14 cellular contexts compared by ENCODE assay signal in the genomic region with DNA sequence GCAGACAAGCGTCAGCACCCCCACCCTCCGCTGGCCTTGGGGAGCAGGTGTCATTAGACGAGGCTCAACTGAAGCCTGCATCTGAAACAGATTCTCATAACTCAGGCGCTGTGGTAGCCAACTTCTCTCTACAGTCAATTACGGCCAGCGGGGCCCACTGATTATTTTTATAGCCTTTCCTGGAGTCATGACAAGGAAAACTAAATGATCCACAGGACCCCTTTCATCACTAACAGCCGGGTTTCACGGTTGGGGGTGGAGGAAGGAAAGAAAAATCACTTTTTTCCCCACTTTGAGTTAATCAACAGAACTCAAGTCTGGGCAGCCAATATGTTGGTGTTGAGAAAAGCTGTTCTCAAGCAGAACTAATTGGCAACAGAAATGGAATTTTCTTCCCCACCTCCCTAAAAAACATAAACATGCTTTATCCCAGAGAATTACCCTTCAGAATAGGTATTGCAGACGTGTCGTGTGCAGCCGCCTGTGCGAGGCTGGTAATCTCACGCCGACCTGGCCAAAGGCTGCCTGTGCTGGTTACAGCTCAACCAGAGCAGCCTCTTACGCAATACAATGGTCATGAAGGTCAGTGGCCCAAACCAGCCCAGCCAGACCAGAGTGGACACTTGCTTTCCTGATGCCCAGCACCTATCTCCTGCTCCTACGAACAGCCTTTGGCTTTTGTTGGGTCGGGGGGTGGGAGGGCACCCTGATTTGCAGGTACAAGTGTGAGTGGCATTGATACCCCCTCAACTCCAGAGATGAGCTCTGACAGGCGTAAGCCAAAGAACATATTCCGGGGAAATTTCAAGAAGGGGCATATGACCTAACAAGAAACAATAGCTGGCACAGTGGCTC. TPM values are rescaled to one million over a fixed set of nuclear protein-coding genes. Genes with fewer than 3 reads are reported as not detected.
A peak's percentile ranks its signal among the peaks of the same experiment; 100 is the strongest.
DNase-seq lines count a peak whose midpoint lies in the region; ATAC-seq and TF ChIP-seq lines count a peak whose summit lies in the region.
"Had no signal": no experiment of that assay in that cellular context is flagged by ENCODE, and none has a peak within 500 bp of the region (broad histone marks: within the 10 kb centered on the region; RNA-seq: fewer than 3 reads in every experiment).

No MANE protein-coding gene starts in this region.

- TF ChIP-seq CTCF in Panc1 (IDR thresholded peaks at IDR 0.05) (no peak), foreskin fibroblast (IDR thresholded peaks at IDR 0.05; ENCODE audit: low read depth, low read length) (no peak), neural crest cell (conservative IDR thresholded peaks at IDR 0.05) (no peak), ascending aorta (IDR thresholded peaks at IDR 0.05) (no peak), sigmoid colon (IDR thresholded peaks at IDR 0.05) (no peak)

- TF ChIP-seq EP300 in sigmoid colon (IDR thresholded peaks at IDR 0.05), result no peak

- H3K36me3 Mint-ChIP-seq in neural crest cell (ENCODE audit: low read depth), result no peaks in the 10 kb centered on the region
- no peaks in the 10 kb centered on the region for H3K36me3 Mint-ChIP-seq in activated naive CD8-positive, alpha-beta T cell treated with anti-CD3 and anti-CD28 coated beads, Interleukin-2, amount 50 U/mL, for 24 hours (ENCODE audit: low read depth)
- H3K36me3 Mint-ChIP-seq: stimulated activated naive B cell treated with anti-CD40 and anti-IgM and Interleukin-4, amounts not matched to agents 10 μg/mL and 1 μg/mL and 100 μg/mL, for 72 hours had no signal

- H3K36me3 ChIP-seq in Panc1 (ENCODE audit: control insufficient read depth, insufficient read depth, low read length), result no peaks in the 10 kb centered on the region
- no peaks in the 10 kb centered on the region for H3K36me3 ChIP-seq in ascending aorta
- H3K36me3 ChIP-seq in sigmoid colon, result no peaks in the 10 kb centered on the region

- POLR2A ChIA-PET in Panc1 (lab: Charles Lee), result interaction anchor here (0.6 to 1.3 kb wide), 5 partner anchors 11 to 686 kb away, joined by 3 to 6 read pairs (median 4); partner anchors contain the start of genes PARD6B and RIPOR3

- WGBS in sigmoid colon, 2 donors, result 81 to 82% methylated on average over 19 of the region's 19 CpGs

- peaks cover 70% of the 10 kb centered on the region for H3K4me1 ChIP-seq in Panc1 (ENCODE audit: control insufficient read depth, insufficient read depth, low read length)
- no peaks in the 10 kb centered on the region for H3K4me1 ChIP-seq in ascending aorta
- H3K4me1 ChIP-seq in sigmoid colon, result no peaks in the 10 kb centered on the region

- no peak overlapping the region for H3K4me3 Mint-ChIP-seq in neural crest cell
- H3K4me3 Mint-ChIP-seq in activated naive CD8-positive, alpha-beta T cell treated with anti-CD3 and anti-CD28 coated beads, Interleukin-2, amount 50 U/mL, for 24 hours, result no peak overlapping the region
- H3K4me3 Mint-ChIP-seq: stimulated activated naive B cell treated with anti-CD40 and anti-IgM and Interleukin-4, amounts not matched to agents 10 μg/mL and 1 μg/mL and 100 μg/mL, for 72 hours had no signal

- no peaks in the 10 kb centered on the region for H3K27me3 Mint-ChIP-seq in neural crest cell (ENCODE audit: low read depth)
- peaks cover 2% of the 10 kb centered on the region for H3K27me3 Mint-ChIP-seq in activated naive CD8-positive, alpha-beta T cell treated with anti-CD3 and anti-CD28 coated beads, Interleukin-2, amount 50 U/mL, for 24 hours

- ATAC-seq in Panc1, result peak; percentile 57
- ATAC-seq in activated naive CD8-positive, alpha-beta T cell treated with anti-CD3 and anti-CD28 coated beads, Interleukin-2, amount 50 U/mL, for 24 hours, result no peak
- ATAC-seq: stimulated activated naive B cell treated with anti-CD40 and anti-IgM and Interleukin-4, amounts not matched to agents 10 μg/mL and 1 μg/mL and 100 μg/mL, for 72 hours had no signal

- no peak for TF ChIP-seq POLR2A in erythroblast (IDR thresholded peaks at IDR 0.05; ENCODE audit: low read length)
- TF ChIP-seq POLR2A in sigmoid colon (IDR thresholded peaks at IDR 0.05), result no peak

- H3K27me3 ChIP-seq in Panc1 (ENCODE audit: control insufficient read depth, insufficient read depth, low read length) (no peaks in the 10 kb centered on the region), ascending aorta (no peaks in the 10 kb centered on the region), sigmoid colon (no peaks in the 10 kb centered on the region)

- H3K9me3 Mint-ChIP-seq in neural crest cell, result no peaks in the 10 kb centered on the region
- no peaks in the 10 kb centered on the region for H3K9me3 Mint-ChIP-seq in activated naive CD8-positive, alpha-beta T cell treated with anti-CD3 and anti-CD28 coated beads, Interleukin-2, amount 50 U/mL, for 24 hours

- peak overlapping the region; percentile 50 for H3K27ac Mint-ChIP-seq in neural crest cell (ENCODE audit: unreplicated experiment)
- no peak overlapping the region for H3K27ac Mint-ChIP-seq in activated naive CD8-positive, alpha-beta T cell treated with anti-CD3 and anti-CD28 coated beads, Interleukin-2, amount 50 U/mL, for 24 hours
- H3K27ac Mint-ChIP-seq: stimulated activated naive B cell treated with anti-CD40 and anti-IgM and Interleukin-4, amounts not matched to agents 10 μg/mL and 1 μg/mL and 100 μg/mL, for 72 hours had no signal

- intact Hi-C loops in Panc1 (cut with micrococcal nuclease; ENCODE audit: unreplicated experiment), result no loop called here
- intact Hi-C loops in ascending aorta (cut with DNase I), result no loop called here
- intact Hi-C loops in sigmoid colon (cut with DNase I), result no loop called here

- H3K4me3 ChIP-seq in Panc1 (ENCODE audit: low read depth in 2 of 2, low read length in 2 of 2) (peak overlapping the region in 1 of 2 experiments; percentile 16; a peak in 2 of 4 replicates), foreskin fibroblast (ENCODE audit: low read depth in 1 of 2, low read length in 2 of 2) (no peak overlapping the region), ascending aorta (no peak overlapping the region), sigmoid colon (no peak overlapping the region)

- H3K27ac ChIP-seq in Panc1 (ENCODE audit: low read length) (peak overlapping the region; percentile 99), ascending aorta (no peak overlapping the region), sigmoid colon (peak overlapping the region in 2 of 4 donors; percentile 11 to 24)

- BruUV-seq in Panc1 (replicated peaks; lab: Mats Ljungman, UMichigan), result TSS peak; percentile 3

- peaks cover 7% of the 10 kb centered on the region for H3K4me1 Mint-ChIP-seq in neural crest cell
- H3K4me1 Mint-ChIP-seq in activated naive CD8-positive, alpha-beta T cell treated with anti-CD3 and anti-CD28 coated beads, Interleukin-2, amount 50 U/mL, for 24 hours, result no peaks in the 10 kb centered on the region
- H3K4me1 Mint-ChIP-seq: stimulated activated naive B cell treated with anti-CD40 and anti-IgM and Interleukin-4, amounts not matched to agents 10 μg/mL and 1 μg/mL and 100 μg/mL, for 72 hours had no signal

- peak; percentile 44 for DNase-seq in AG08396 (ENCODE audit: low spot score)
- no peak for DNase-seq in Panc1 (ENCODE audit: low read depth, low spot score)
- peak; percentile 49 to 70 for DNase-seq in foreskin fibroblast
- no peak for DNase-seq in neural crest cell (ENCODE audit: low read depth, low spot score)
- DNase-seq in ascending aorta (ENCODE audit: low spot score in 2 of 2), result no peak
- DNase-seq in activated naive CD8-positive, alpha-beta T cell treated with anti-CD3 and anti-CD28 coated beads, Interleukin-2, amount 50 U/mL, for 24 hours, result no peak
- DNase-seq in erythroblast (lab: John Stamatoyannopoulos, UW), result no peak
- no peak for DNase-seq in sigmoid colon
- DNase-seq: activated T-cell treated with anti-CD3 and anti-CD28 coated beads, Interleukin-2, amount 50 U/mL, for 48 hours; AML-193; head of caudate nucleus; Karpas-422; NCI-H2171 treated with DMSO at 0.1 percent for 48 hours; stimulated activated naive B cell treated with anti-CD40 and anti-IgM and Interleukin-4, amounts not matched to agents 10 μg/mL and 1 μg/mL and 100 μg/mL, for 72 hours had no signal

- H3K9me3 ChIP-seq in Panc1 (ENCODE audit: control insufficient read depth, insufficient read depth, low read depth, low read length) (no peaks in the 10 kb centered on the region), ascending aorta (no peaks in the 10 kb centered on the region), sigmoid colon (no peaks in the 10 kb centered on the region)

- in situ Hi-C loops in Panc1 (cut with HindIII; ENCODE audit: low pct_unique_long_range_greater_than_20kb, low sequenced_read_pairs), result no loop called here

- CTCF ChIA-PET in Panc1 (lab: Charles Lee), result no interaction called here

RNA-seq across cellular contexts. Expression of gene RIPOR3, which starts 11.0 kb away (rescaled TPM):
- total RNA-seq in Panc1 (2021; ENCODE audit: unreplicated experiment) (92.5 TPM), neural crest cell (0.43 and 0.44 TPM in 2 replicates), ascending aorta (15.1 TPM), sigmoid colon (10 to 100 TPM in 3 of 4 donors, 1 to 10 TPM in 1; 9.4 to 28.0 (median 15.1) TPM)
- polyA plus RNA-seq in Panc1 (2012; ENCODE audit: insufficient read length), result 97.9 TPM
- 1 to 10 TPM in 2 of 3 donors, under 1 TPM in 1; 0.92 to 7.8 (median 4.8) TPM for polyA plus RNA-seq in sigmoid colon

RNA-seq across cellular contexts. Expression of gene PARD6B, which starts 51.0 kb away (rescaled TPM):
- 132 TPM for total RNA-seq in Panc1 (2021; ENCODE audit: unreplicated experiment)
- polyA plus RNA-seq in Panc1 (2012; ENCODE audit: insufficient read length), result 11.2 TPM
- 9.5 and 9.8 TPM in 2 replicates for total RNA-seq in neural crest cell
- 1.2 TPM for total RNA-seq in ascending aorta
- total RNA-seq in sigmoid colon, result 1 to 10 TPM in 2 of 4 donors, under 1 TPM in 2; 0.83 to 1.8 (median 1.2) TPM
- polyA plus RNA-seq in sigmoid colon, result 1 to 10 TPM; 2.4 to 5.1 (median 3.0) TPM

Comparison
In these comparisons a context has a peak if more than half of its experiments do, and no peak if none do; other contexts are left out.
1. DNase-seq: peak in AG08396 (single experiment) and foreskin fibroblast (2 of 2); none in Panc1 (single experiment), neural crest cell (single experiment), ascending aorta (0 of 2), activated naive CD8-positive, alpha-beta T cell treated with anti-CD3 and anti-CD28 coated beads, Interleukin-2, amount 50 U/mL, for 24 hours (single experiment), erythroblast (0 of 2) and sigmoid colon (single experiment).
2. RNA of gene PARD6B, which starts 51.0 kb away (total RNA-seq): 132 TPM in Panc1 (single experiment); 9.5 to 9.8 TPM in neural crest cell, 0.83 to 1.8 TPM in sigmoid colon and 1.2 TPM in ascending aorta (single experiment); every median in the first group is over 10 times any median in the second.